11 cellular contexts compared by ENCODE assay signal in the genomic region with DNA sequence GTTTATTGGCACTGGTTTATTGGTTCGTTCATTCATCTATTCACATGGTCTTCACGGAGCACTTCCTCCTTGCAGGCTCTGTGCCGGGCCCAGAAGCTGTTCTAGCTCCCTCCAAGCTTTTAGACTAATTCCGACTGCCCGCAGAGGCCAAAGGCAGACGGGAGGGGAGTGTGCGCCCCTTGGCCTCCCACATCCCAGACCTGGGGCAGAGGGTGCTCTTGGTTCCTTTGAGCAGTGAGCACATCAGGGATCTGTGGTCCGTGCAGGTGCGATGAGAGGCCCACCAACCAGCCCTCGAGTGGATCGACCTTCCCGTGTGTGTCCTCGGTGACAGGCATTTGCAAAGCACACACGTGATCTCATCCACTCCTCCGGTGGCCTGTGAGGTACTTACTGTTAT.
"Had no signal": no experiment of that assay in that cellular context is flagged by ENCODE, and none has a peak within 500 bp of the region (broad histone marks: within the 10 kb centered on the region; RNA-seq: fewer than 3 reads in every experiment).

No MANE protein-coding gene starts in this region.

- H3K9me3 ChIP-seq: ovary had no signal

- DNase-seq: activated gamma-delta T cell, endodermal cell, erythroblast, ovary, T-cell, trophoblast cell had no signal

- H3K36me3 Mint-ChIP-seq: T-cell, WTC11 had no signal

- H2AFZ ChIP-seq: hepatocyte had no signal

- H3K4me3 Mint-ChIP-seq: endodermal cell, neural crest cell, T-cell, WTC11 had no signal

- H3K36me3 ChIP-seq: ovary had no signal

- H3K27ac Mint-ChIP-seq: endodermal cell, WTC11 had no signal

- H3K27me3 Mint-ChIP-seq: T-cell had no signal

- H3K27ac ChIP-seq: hepatocyte, ovary, SK-N-MC had no signal

- H3K27me3 ChIP-seq: hepatocyte, ovary had no signal

- H3K4me2 ChIP-seq: hepatocyte had no signal

- H3K9me3 Mint-ChIP-seq: endodermal cell, neural crest cell, T-cell, WTC11 had no signal

- H3K79me2 ChIP-seq: hepatocyte had no signal

- H3K4me3 ChIP-seq: hepatocyte, ovary, SK-N-MC, skin epidermis had no signal

- ATAC-seq: T-cell, WTC11 had no signal
